Comparison of ENCODE assay signal across 18 cellular contexts in the genomic region with DNA sequence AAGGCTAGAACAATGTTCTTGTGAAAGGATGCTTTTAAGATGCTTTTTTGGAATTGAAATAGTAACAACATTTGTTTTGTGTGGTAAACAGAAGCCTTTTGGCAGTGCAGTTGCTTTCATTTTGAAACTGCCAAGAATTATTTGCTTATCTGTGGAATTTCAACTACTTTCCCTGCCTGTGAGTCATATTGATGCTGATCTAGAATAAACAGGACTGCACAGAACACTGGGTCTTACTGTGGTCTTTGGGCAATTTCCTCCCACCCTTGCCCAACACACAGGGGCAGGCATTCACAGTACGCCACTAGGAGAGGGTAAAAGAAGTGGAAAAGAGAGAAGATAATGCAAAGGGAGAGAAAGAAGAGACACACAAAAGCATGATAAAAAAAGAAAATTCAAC.
DNase-seq lines count a peak whose midpoint lies in the region; ATAC-seq, FAIRE-seq and TF ChIP-seq lines count a peak whose summit lies in the region.
"Had no signal": no experiment of that assay in that cellular context is flagged by ENCODE, and none has a peak within 500 bp of the region (broad histone marks: within the 10 kb centered on the region; RNA-seq: fewer than 3 reads in every experiment).

No MANE protein-coding gene starts in this region.

- H3K79me2 ChIP-seq in PC-9 (ENCODE audit: low read depth), result no peaks in the 10 kb centered on the region

- intact Hi-C loops in PC-9 (cut with micrococcal nuclease; ENCODE audit: unreplicated experiment), result no loop called here
- intact Hi-C loops in pancreas (cut with DNase I), result no loop called here
- intact Hi-C loops in esophagus squamous epithelium (cut with DNase I), result no loop called here

- H3K36me3 ChIP-seq in PC-9 (ENCODE audit: low read depth), result no peaks in the 10 kb centered on the region
- no peaks in the 10 kb centered on the region for H3K36me3 ChIP-seq in pancreas
- H3K36me3 ChIP-seq in esophagus squamous epithelium, result no peaks in the 10 kb centered on the region
- no peaks in the 10 kb centered on the region for H3K36me3 ChIP-seq in MG63
- H3K36me3 ChIP-seq: heart right ventricle had no signal

- POLR2A ChIA-PET in PC-9 (lab: Charles Lee; ENCODE audit: unreplicated experiment), result no interaction called here

- H3K27me3 ChIP-seq in PC-9 (ENCODE audit: insufficient read depth, low read depth) (no peaks in the 10 kb centered on the region), pancreas (no peaks in the 10 kb centered on the region), esophagus squamous epithelium (no peaks in the 10 kb centered on the region), MG63 (no peaks in the 10 kb centered on the region)
- H3K27me3 ChIP-seq: heart right ventricle had no signal

- H4K20me1 ChIP-seq in PC-9 (ENCODE audit: insufficient read depth), result no peaks in the 10 kb centered on the region

- H3K9me3 ChIP-seq in PC-9 (ENCODE audit: insufficient read depth, low read depth) (no peaks in the 10 kb centered on the region), pancreas (no peaks in the 10 kb centered on the region), esophagus squamous epithelium (no peaks in the 10 kb centered on the region), MG63 (no peaks in the 10 kb centered on the region)

- CTCF ChIA-PET in PC-9 (lab: Charles Lee), result no interaction called here

- ATAC-seq in pancreas, result peak in 3 of 4 donors; percentile 52 to 72 (median 65)
- ATAC-seq: activated CD8-positive, alpha-beta memory T cell treated with anti-CD3 and anti-CD28 coated beads, Interleukin-2, amount 10 ng/mL, durations not matched to agents 7 days and 5 days; heart right ventricle; naive thymus-derived CD8-positive, alpha-beta T cell had no signal

- TF ChIP-seq POLR2A in esophagus squamous epithelium (IDR thresholded peaks at IDR 0.05), result no peak

- DNase-seq in COLO829 (ENCODE audit: low spot score) (peak; percentile 1), PC-9 (peak in 1 of 2 experiments; percentile 64), fibroblast of pulmonary artery (ENCODE audit: low read depth) (peak; percentile 22), pancreas (no peak), Kasumi-1 (lab: John Stamatoyannopoulos, UW) (no peak), esophagus squamous epithelium (lab: John Stamatoyannopoulos, UW) (no peak), MG63 (no peak)
- no peak for DNase-seq in activated T-cell treated with anti-CD3 and anti-CD28 coated beads, Interleukin-2, amount 50 U/mL, for 48 hours
- DNase-seq: activated B cell treated with CpG ODN at 0.5 μM for 24 hours; activated CD8-positive, alpha-beta memory T cell treated with anti-CD3 and anti-CD28 coated beads, Interleukin-2, amount 10 ng/mL, durations not matched to agents 7 days and 5 days; activated naive CD4-positive, alpha-beta T cell treated with anti-CD3 and anti-CD28 coated beads, Interleukin-2, amount 50 U/mL, for 16 hours; heart right ventricle; HFFc6; Karpas-422; naive thymus-derived CD8-positive, alpha-beta T cell; NCI-H524 treated with DMSO at 0.1 percent for 48 hours; stimulated activated CD4-positive, alpha-beta T cell treated with anti-CD3 and anti-CD28 coated beads, Interleukin-4, amount 100 ng/mL, for 4 hours had no signal

- no peaks in the 10 kb centered on the region for H3F3A ChIP-seq in PC-9 (ENCODE audit: insufficient read depth, low read depth)

- BruUV-seq in PC-9 (replicated peaks; lab: Mats Ljungman, UMichigan), result no TSS peak

- H3K4me1 ChIP-seq in PC-9 (replicated peaks; ENCODE audit: insufficient read depth) (no peaks in the 10 kb centered on the region), pancreas (no peaks in the 10 kb centered on the region), esophagus squamous epithelium (no peaks in the 10 kb centered on the region)
- H3K4me1 ChIP-seq: heart right ventricle had no signal

- no peak for FAIRE-seq in pancreas (lab: Jason Lieb, UNC)

- H2AFZ ChIP-seq in PC-9, result no peak overlapping the region

- no peak overlapping the region for H3K4me3 ChIP-seq in PC-9
- H3K4me3 ChIP-seq in fibroblast of pulmonary artery (replicated peaks; ENCODE audit: low read depth, low read length), result no peak overlapping the region
- no peak overlapping the region for H3K4me3 ChIP-seq in pancreas
- no peak overlapping the region for H3K4me3 ChIP-seq in esophagus squamous epithelium
- H3K4me3 ChIP-seq in MG63, result no peak overlapping the region
- H3K4me3 ChIP-seq: heart right ventricle had no signal

- H3K4me2 ChIP-seq in PC-9, result peak overlapping the region; percentile 31; the same call in 1 of the 2 replicates

- no peak for TF ChIP-seq CTCF in PC-9 (conservative IDR thresholded peaks at IDR 0.05)
- TF ChIP-seq CTCF in fibroblast of pulmonary artery (IDR thresholded peaks at IDR 0.05; ENCODE audit: low read length, missing control alignments), result no peak
- no peak for TF ChIP-seq CTCF in pancreas (IDR thresholded peaks at IDR 0.05)
- TF ChIP-seq CTCF in esophagus squamous epithelium (IDR thresholded peaks at IDR 0.05), result no peak

- H3K27ac ChIP-seq in PC-9 (no peak overlapping the region), pancreas (no peak overlapping the region), esophagus squamous epithelium (no peak overlapping the region)
- H3K27ac ChIP-seq: epithelial cell of prostate, heart right ventricle had no signal

- H3K9me2 ChIP-seq in PC-9 (ENCODE audit: insufficient read depth), result no peaks in the 10 kb centered on the region

- 3 to 21% methylated on average over 1 of the region's 1 CpG for WGBS in pancreas, 2 donors
- WGBS in esophagus squamous epithelium, 2 donors, result 38 to 45% methylated on average over 1 of the region's 1 CpG

Comparison
In these comparisons a context has a peak if more than half of its experiments do, and no peak if none do; other contexts are left out.
1. DNase-seq: peak in COLO829 (single experiment) and fibroblast of pulmonary artery (single experiment); none in pancreas (0 of 6), Kasumi-1 (0 of 2), esophagus squamous epithelium (single experiment), MG63 (single experiment) and activated T-cell treated with anti-CD3 and anti-CD28 coated beads, Interleukin-2, amount 50 U/mL, for 48 hours (0 of 2).